ENCODE assay signal across 11 cellular contexts in the genomic region with DNA sequence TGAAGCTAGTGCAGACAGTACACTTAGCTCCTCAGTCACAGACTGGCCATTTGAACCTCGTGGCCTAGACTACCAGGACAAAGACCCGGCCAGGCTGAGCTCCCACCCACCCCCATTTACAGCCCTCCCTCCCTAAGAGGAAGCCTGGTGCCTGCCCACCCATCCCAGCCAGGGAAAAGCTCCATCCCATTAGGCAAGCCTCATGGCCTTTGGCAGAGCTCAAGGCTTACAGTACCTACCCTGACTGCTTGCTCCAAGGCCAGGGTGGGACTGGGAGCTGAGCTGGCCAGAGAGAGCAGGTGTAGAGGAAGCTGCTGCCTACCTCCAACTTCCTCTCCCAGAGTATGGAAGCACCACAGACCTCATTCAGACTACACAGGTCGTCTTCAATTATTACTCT. TPM values are rescaled to one million over a fixed set of nuclear protein-coding genes. Genes with fewer than 3 reads are reported as not detected.
A peak's percentile ranks its signal among the peaks of the same experiment; 100 is the strongest.
DNase-seq lines count a peak whose midpoint lies in the region; ATAC-seq, FAIRE-seq and TF ChIP-seq lines count a peak whose summit lies in the region.
"Had no signal": no experiment of that assay in that cellular context is flagged by ENCODE, and none has a peak within 500 bp of the region (broad histone marks: within the 10 kb centered on the region; RNA-seq: fewer than 3 reads in every experiment).

No MANE protein-coding gene starts in this region.

- H3K27me3 ChIP-seq in CD8-positive, alpha-beta memory T cell (ENCODE audit: insufficient read depth, low read length, poor library complexity, severe bottlenecking) = no peaks in the 10 kb centered on the region
- no peaks in the 10 kb centered on the region for H3K27me3 ChIP-seq in endothelial cell of umbilical vein (ENCODE audit: control insufficient read depth in 2 of 2, insufficient read depth in 2 of 2, low read length in 2 of 2)

- peaks cover 81 to 97% (median 92%) of the 10 kb centered on the region in 3 donors for H3K4me1 Mint-ChIP-seq in CD8-positive, alpha-beta memory T cell
- H3K4me1 Mint-ChIP-seq in T-cell = peaks cover 92 to 99% (median 98%) of the 10 kb centered on the region in 3 donors

- dilution Hi-C loops in endothelial cell of umbilical vein (cut with MboI; ENCODE audit: extremely low pct_ligation_motif_present, low sequenced_read_pairs) = no loop called here

- no peak for DNase-seq in CD8-positive, alpha-beta memory T cell
- DNase-seq in T-cell = peak in 1 of 34 experiments; percentile 25
- DNase-seq in endothelial cell of umbilical vein (ENCODE audit: low read depth, low spot score) = peak; percentile 41
- DNase-seq in sciatic nerve (ENCODE audit: low spot score) = no peak
- DNase-seq in head of caudate nucleus = no peak
- DNase-seq in NCI-H187 (lab: John Stamatoyannopoulos, UW) = no peak
- no peak for DNase-seq in NCI-H524 treated with DMSO at 0.1 percent for 48 hours (lab: John Stamatoyannopoulos, UW)
- DNase-seq in AG08396 (ENCODE audit: low spot score) = no peak
- DNase-seq: foreskin fibroblast; stimulated activated CD4-positive, alpha-beta T cell treated with anti-CD3 and anti-CD28 coated beads, Interleukin-2, amount 100 ng/mL, for 24 hours had no signal

- no peaks in the 10 kb centered on the region for H3K79me2 ChIP-seq in endothelial cell of umbilical vein (ENCODE audit: control insufficient read depth, insufficient read depth, low read length)

- peak; percentile 40 for FAIRE-seq in endothelial cell of umbilical vein (lab: Jason Lieb, UNC)
- FAIRE-seq: astrocyte had no signal

- POLR2A ChIA-PET in CD8-positive, alpha-beta memory T cell (lab: Charles Lee) = interaction anchor here (0.6 to 2.1 kb wide), 3 partner anchors 9 to 62 kb away, joined by 4 to 7 read pairs (median 6); a partner anchor contains a TSS
- POLR2A ChIA-PET in T-cell (lab: Charles Lee) (interaction anchor here (0.6 to 1.4 kb wide), 4 partner anchors 11 to 40 kb away, joined by 3 to 5 read pairs (median 4); no protein-coding TSS in a partner anchor), endothelial cell of umbilical vein (lab: Charles Lee) (no interaction called here)

- no peak for ATAC-seq in T-cell (replicated peaks in 1 of 4)
- peak; percentile 22 for ATAC-seq in sciatic nerve

- peaks cover 25 to 96% (median 28%) of the 10 kb centered on the region in 3 donors for H3K36me3 Mint-ChIP-seq in CD8-positive, alpha-beta memory T cell
- H3K36me3 Mint-ChIP-seq in T-cell = peaks cover 84% of the 10 kb centered on the region

- no TSS peak for BruUV-seq in endothelial cell of umbilical vein (replicated peaks; lab: Mats Ljungman, UMichigan)

- H3K4me2 ChIP-seq in endothelial cell of umbilical vein (ENCODE audit: insufficient read depth, low read length) = no peak overlapping the region

- peak overlapping the region; percentile 52 for H3K4me3 ChIP-seq in CD8-positive, alpha-beta memory T cell (ENCODE audit: low read length)
- no peak overlapping the region for H3K4me3 ChIP-seq in endothelial cell of umbilical vein (replicated peaks in 1 of 3; ENCODE audit: insufficient read depth in 1 of 3, low read depth in 1 of 3, low read length in 3 of 3)

- H3K27ac Mint-ChIP-seq in CD8-positive, alpha-beta memory T cell = peak overlapping the region; percentile 73 to 100 (median 100)
- H3K27ac Mint-ChIP-seq in T-cell = peak overlapping the region; percentile 99 to 100

- H3K4me1 ChIP-seq in CD8-positive, alpha-beta memory T cell (ENCODE audit: insufficient read depth, low read length) = peaks cover 100% of the 10 kb centered on the region
- peaks cover 21% of the 10 kb centered on the region for H3K4me1 ChIP-seq in endothelial cell of umbilical vein (ENCODE audit: control insufficient read depth, extremely low read depth, insufficient read depth, low read length)

- TF ChIP-seq POLR2A in endothelial cell of umbilical vein (IDR thresholded peaks at IDR 0.05; ENCODE audit: low read depth, low read length) = no peak

- CTCF ChIA-PET in CD8-positive, alpha-beta memory T cell (lab: Charles Lee) = interaction anchor here (0.7 to 6.1 kb wide), 4 partner anchors 12 to 200 kb away, joined by 3 to 46 read pairs (median 3); no protein-coding TSS in a partner anchor
- CTCF ChIA-PET in T-cell (lab: Charles Lee) (interaction anchor here (0.9 to 2.7 kb wide), 3 partner anchors 10 to 29 kb away, joined by 3 to 15 read pairs (median 9); no protein-coding TSS in a partner anchor), endothelial cell of umbilical vein (lab: Charles Lee) (interaction anchor here (0.8 to 3.9 kb wide), 7 partner anchors 8 to 73 kb away, joined by 3 to 24 read pairs (median 3); no protein-coding TSS in a partner anchor)

- intact Hi-C loops in endothelial cell of umbilical vein (cut with micrococcal nuclease) = no loop called here
- intact Hi-C loops in sciatic nerve (cut with DNase I) = no loop called here
- intact Hi-C loops in head of caudate nucleus (cut with DNase I) = no loop called here

- peaks cover 0 to 7% of the 10 kb centered on the region in 2 donors for H3K27me3 Mint-ChIP-seq in CD8-positive, alpha-beta memory T cell
- H3K27me3 Mint-ChIP-seq in T-cell = no peaks in the 10 kb centered on the region

- no peak for TF ChIP-seq CTCF in endothelial cell of umbilical vein (IDR thresholded peaks at IDR 0.05; ENCODE audit: extremely low read depth in 1 of 2, insufficient read depth in 1 of 2, low read depth in 1 of 2, low read length in 2 of 2)

- H3K9me3 Mint-ChIP-seq in CD8-positive, alpha-beta memory T cell = no peaks in the 10 kb centered on the region
- H3K9me3 Mint-ChIP-seq in T-cell = no peaks in the 10 kb centered on the region

- no peaks in the 10 kb centered on the region for H3K9me1 ChIP-seq in endothelial cell of umbilical vein (replicated peaks; ENCODE audit: control insufficient read depth, extremely low read depth, insufficient read depth, low read length)

- no peaks in the 10 kb centered on the region for H3K9me3 ChIP-seq in CD8-positive, alpha-beta memory T cell (ENCODE audit: low read length)
- H3K9me3 ChIP-seq in endothelial cell of umbilical vein (replicated peaks; ENCODE audit: control insufficient read depth, insufficient read depth, low read length) = no peaks in the 10 kb centered on the region

- H2AFZ ChIP-seq in endothelial cell of umbilical vein (ENCODE audit: low read depth, low read length) = no peak overlapping the region

- peak overlapping the region; percentile 35 for H3K27ac ChIP-seq in CD8-positive, alpha-beta memory T cell (ENCODE audit: low read depth, low read length)
- no peak overlapping the region for H3K27ac ChIP-seq in endothelial cell of umbilical vein (ENCODE audit: insufficient read depth, low read depth, low read length)

- H3K36me3 ChIP-seq in CD8-positive, alpha-beta memory T cell (ENCODE audit: insufficient read depth, low read length) = peaks cover 80% of the 10 kb centered on the region
- peaks cover 0 to 31% of the 10 kb centered on the region in 2 experiments for H3K36me3 ChIP-seq in endothelial cell of umbilical vein (ENCODE audit: control insufficient read depth in 2 of 2, extremely low read depth in 1 of 2, insufficient read depth in 2 of 2, low read length in 2 of 2)

- H4K20me1 ChIP-seq in endothelial cell of umbilical vein (replicated peaks; ENCODE audit: control insufficient read depth, extremely low read depth, insufficient read depth, low read length) = no peaks in the 10 kb centered on the region

- no peak overlapping the region for H3K9ac ChIP-seq in endothelial cell of umbilical vein (replicated peaks; ENCODE audit: extremely low read depth, insufficient read depth, low read length)

- H3K4me3 Mint-ChIP-seq in CD8-positive, alpha-beta memory T cell = peak overlapping the region in 6 of 7 donors; percentile 42 to 99 (median 67)
- H3K4me3 Mint-ChIP-seq in T-cell = peak overlapping the region; percentile 62 to 98 (median 93)

TF ChIP-seq in endothelial cell of umbilical vein, 7 proteins besides CTCF, POLR2A, EP300 and RAD21:
- TF ChIP-seq MYC (IDR thresholded peaks at IDR 0.05; ENCODE audit: low read depth, low read length) (no peak), GATA2 (IDR thresholded peaks at IDR 0.05; ENCODE audit: insufficient read depth, insufficient read length, low read depth, low read length) (no peak), POLR2AphosphoS5 (IDR thresholded peaks at IDR 0.05; ENCODE audit: insufficient read depth, low read depth, low read length) (no peak), EZH2 (IDR thresholded peaks at IDR 0.05; ENCODE audit: borderline replicate concordance, low read depth, low read length, severe bottlenecking) (no peak)

RNA-seq across cellular contexts. Expression of a gene that starts 7.5 kb away (rescaled TPM):
- 10 to 100 TPM; 32.2 to 35.3 TPM for total RNA-seq in CD8-positive, alpha-beta memory T cell
- 350 TPM for polyA plus RNA-seq in CD8-positive, alpha-beta memory T cell
- total RNA-seq in T-cell (100 to 1,000 TPM; 460 to 628 (median 478) TPM), endothelial cell of umbilical vein (7.7 and 8.4 TPM in 2 replicates), sciatic nerve (58.5 TPM)
- polyA plus RNA-seq in endothelial cell of umbilical vein = 11.1 and 13.2 TPM in 2 replicates
- 9.5 and 12.6 TPM in 2 replicates for polyA plus RNA-seq in endothelial cell of umbilical vein (2011; cell fraction: cytosol; rRNA removed)
- 8.8 TPM in 2 replicates for polyA plus RNA-seq in endothelial cell of umbilical vein (2011; cell fraction: nucleus; rRNA removed)
- 12.8 and 19.8 TPM in 2 replicates for polyA plus RNA-seq in endothelial cell of umbilical vein (2012)
- polyA minus RNA-seq in endothelial cell of umbilical vein = 10.6 and 10.9 TPM in 2 replicates
- polyA minus RNA-seq in endothelial cell of umbilical vein (2011; cell fraction: cytosol; rRNA and poly(A)+ RNA removed) = 1.0 TPM
- 7.2 and 7.8 TPM in 2 replicates for polyA minus RNA-seq in endothelial cell of umbilical vein (2011; cell fraction: nucleus; rRNA and poly(A)+ RNA removed)
